23 cellular contexts compared by ENCODE assay signal in the genomic region with DNA sequence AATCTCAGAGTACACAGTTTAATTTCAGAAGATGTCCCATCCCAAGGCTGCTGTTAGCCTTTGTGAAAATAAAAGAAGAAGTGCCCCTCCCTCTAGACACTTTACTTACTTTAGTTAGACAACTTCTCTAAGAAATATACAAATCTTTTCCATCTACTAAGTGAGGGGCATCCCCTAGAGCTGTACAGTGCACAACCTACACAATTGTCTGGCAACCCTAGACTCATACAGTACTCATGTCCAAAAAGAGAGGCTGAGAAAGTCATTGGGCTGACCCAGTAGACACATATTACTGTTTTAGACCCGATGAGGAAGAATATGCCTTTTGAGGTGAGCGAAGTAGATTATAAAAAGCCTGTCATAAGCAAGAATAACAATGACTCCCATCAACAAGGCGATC.
"Had no signal": no experiment of that assay in that cellular context is flagged by ENCODE, and none has a peak within 500 bp of the region (broad histone marks: within the 10 kb centered on the region; RNA-seq: fewer than 3 reads in every experiment).

No MANE protein-coding gene starts in this region.

- H3K27me3 Mint-ChIP-seq: activated B cell treated with CpG ODN at 0.5 μM for 24 hours; activated CD4-positive, alpha-beta T cell treated with anti-CD3 and anti-CD28 coated beads, Interleukin-2, amount 10 ng/mL, durations not matched to agents 24 days and 14 days; activated CD8-positive, alpha-beta memory T cell treated with anti-CD3 and anti-CD28 coated beads, Interleukin-2, amount 10 ng/mL, durations not matched to agents 7 days and 5 days had no signal

- DNase-seq: activated B cell treated with CpG ODN at 0.5 μM for 24 hours; activated CD4-positive, alpha-beta T cell treated with anti-CD3 and anti-CD28 coated beads for 1 hour; activated CD4-positive, alpha-beta T cell treated with anti-CD3 and anti-CD28 coated beads, Interleukin-2, amount 10 ng/mL, durations not matched to agents 24 days and 14 days; activated CD4-positive, alpha-beta T cell treated with anti-CD3 and anti-CD28 coated beads, Interleukin-2, amount 50 U/mL, for 48 hours; activated CD8-positive, alpha-beta memory T cell treated with anti-CD3 and anti-CD28 coated beads, Interleukin-2, amount 10 ng/mL, durations not matched to agents 7 days and 5 days; activated effector memory CD4-positive, alpha-beta T cell treated with Interleukin-2 at 50 U/mL for 16 hours; activated naive CD4-positive, alpha-beta T cell treated with Interleukin-2 at 50 U/mL for 16 hours; activated T-cell treated with anti-CD3 and anti-CD28 coated beads, Interleukin-2, amount 50 U/mL, for 24 hours; central memory CD4-positive, alpha-beta T cell; MM.1S; NCI-H1105; NCI-H1436; NCI-H1694 treated with DMSO at 0.1 percent for 48 hours; NCI-H2029 treated with DMSO at 0.1 percent for 48 hours; NCI-H345; NCI-H510A; NCI-H526 treated with DMSO at 0.1 percent for 48 hours; NCI-H82; SIG-M5; T-helper 17 cell; T-helper 9 cell had no signal

- H3K36me3 Mint-ChIP-seq: activated CD8-positive, alpha-beta memory T cell treated with anti-CD3 and anti-CD28 coated beads, Interleukin-2, amount 10 ng/mL, durations not matched to agents 7 days and 5 days; activated naive CD4-positive, alpha-beta T cell treated with anti-CD3 and anti-CD28 coated beads, Interleukin-2, amount 50 U/mL, for 72 hours had no signal

- H3K4me1 Mint-ChIP-seq: activated B cell treated with CpG ODN at 0.5 μM for 24 hours; activated CD8-positive, alpha-beta memory T cell treated with anti-CD3 and anti-CD28 coated beads, Interleukin-2, amount 10 ng/mL, durations not matched to agents 7 days and 5 days; T-helper 17 cell had no signal

- ATAC-seq: activated CD8-positive, alpha-beta memory T cell treated with anti-CD3 and anti-CD28 coated beads, Interleukin-2, amount 10 ng/mL, durations not matched to agents 7 days and 5 days; activated naive CD4-positive, alpha-beta T cell treated with anti-CD3 and anti-CD28 coated beads, Interleukin-2, amount 50 U/mL, for 72 hours; T-helper 17 cell had no signal

- H3K9me3 Mint-ChIP-seq: activated B cell treated with CpG ODN at 0.5 μM for 24 hours; activated CD4-positive, alpha-beta T cell treated with anti-CD3 and anti-CD28 coated beads, Interleukin-2, amount 10 ng/mL, durations not matched to agents 24 days and 14 days; activated naive CD4-positive, alpha-beta T cell treated with anti-CD3 and anti-CD28 coated beads, Interleukin-2, amount 50 U/mL, for 72 hours; activated T-cell treated with anti-CD3 and anti-CD28 coated beads, Interleukin-2, amount 50 U/mL, for 24 hours; activated T-helper 1 cell treated with anti-CD3 and anti-CD28 coated beads, Interleukin-12 subunit alpha, Interleukin-12 subunit beta, Interleukin-2, Interleukin-4 antibody, amounts not matched to agents 30 ng/mL and 10 ng/mL and 1 ng/mL, durations not matched to agents 14 hours and 24 hours and 36 hours had no signal

- H3K4me3 Mint-ChIP-seq: activated B cell treated with CpG ODN at 0.5 μM for 24 hours; activated CD4-positive, alpha-beta T cell treated with anti-CD3 and anti-CD28 coated beads, Interleukin-2, amount 10 ng/mL, durations not matched to agents 24 days and 14 days; activated CD8-positive, alpha-beta memory T cell treated with anti-CD3 and anti-CD28 coated beads, Interleukin-2, amount 10 ng/mL, durations not matched to agents 7 days and 5 days; activated T-cell treated with anti-CD3 and anti-CD28 coated beads, Interleukin-2, amount 50 U/mL, for 24 hours; activated T-helper 1 cell treated with anti-CD3 and anti-CD28 coated beads, Interleukin-12 subunit alpha, Interleukin-12 subunit beta, Interleukin-2, Interleukin-4 antibody, amounts not matched to agents 30 ng/mL and 10 ng/mL and 1 ng/mL, durations not matched to agents 14 hours and 24 hours and 36 hours; T-helper 17 cell had no signal

- H3K27ac Mint-ChIP-seq: activated B cell treated with CpG ODN at 0.5 μM for 24 hours; activated CD4-positive, alpha-beta T cell treated with anti-CD3 and anti-CD28 coated beads, Interleukin-2, amount 10 ng/mL, durations not matched to agents 24 days and 14 days; activated CD8-positive, alpha-beta memory T cell treated with anti-CD3 and anti-CD28 coated beads, Interleukin-2, amount 10 ng/mL, durations not matched to agents 7 days and 5 days; activated naive CD4-positive, alpha-beta T cell treated with anti-CD3 and anti-CD28 coated beads, Interleukin-2, amount 50 U/mL, for 72 hours; activated T-cell treated with anti-CD3 and anti-CD28 coated beads, Interleukin-2, amount 50 U/mL, for 24 hours; activated T-helper 1 cell treated with anti-CD3 and anti-CD28 coated beads, Interleukin-12 subunit alpha, Interleukin-12 subunit beta, Interleukin-2, Interleukin-4 antibody, amounts not matched to agents 30 ng/mL and 10 ng/mL and 1 ng/mL, durations not matched to agents 14 hours and 24 hours and 36 hours; T-helper 17 cell had no signal
